Comparison of ENCODE assay signal across 8 cellular contexts in the genomic region with DNA sequence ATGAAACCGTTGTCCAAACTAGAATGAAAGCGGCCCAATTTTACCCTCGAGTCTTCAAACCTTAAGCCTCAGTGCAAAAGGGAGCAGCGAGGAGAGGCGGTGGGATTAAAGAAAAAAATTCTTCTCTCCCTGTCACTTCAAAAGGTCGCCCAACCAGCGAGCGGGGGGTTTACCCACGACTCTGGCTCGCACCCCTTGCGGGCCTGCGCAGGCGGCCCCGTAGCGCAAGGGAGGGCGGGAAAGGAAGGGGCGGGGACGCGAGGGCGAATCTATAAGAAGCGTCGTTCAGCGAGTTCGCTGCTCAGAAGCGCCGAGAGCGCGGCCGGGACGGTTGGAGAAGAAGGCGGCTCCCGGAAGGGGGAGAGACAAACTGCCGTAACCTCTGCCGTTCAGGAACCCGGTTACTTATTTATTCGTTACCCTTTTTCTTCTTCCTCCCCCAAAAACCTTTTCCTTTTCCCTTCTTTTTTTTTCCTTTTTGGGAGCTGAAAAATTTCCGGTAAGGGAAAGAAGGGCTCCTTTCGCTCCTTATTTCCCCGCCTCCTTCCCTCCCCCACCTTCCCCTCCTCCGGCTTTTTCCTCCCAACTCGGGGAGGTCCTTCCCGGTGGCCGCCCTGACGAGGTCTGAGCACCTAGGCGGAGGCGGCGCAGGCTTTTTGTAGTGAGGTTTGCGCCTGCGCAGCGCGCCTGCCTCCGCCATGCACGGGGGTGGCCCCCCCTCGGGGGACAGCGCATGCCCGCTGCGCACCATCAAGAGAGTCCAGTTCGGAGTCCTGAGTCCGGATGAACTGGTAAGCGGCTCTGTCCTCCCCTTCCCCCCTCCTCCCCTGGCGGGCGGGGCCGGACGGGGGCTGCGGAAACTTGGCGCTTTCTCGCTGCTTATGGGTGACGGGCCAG. TPM values are rescaled to one million over a fixed set of nuclear protein-coding genes. Genes with fewer than 3 reads are reported as not detected.
A peak's percentile ranks its signal among the peaks of the same experiment; 100 is the strongest.
DNase-seq lines count a peak whose midpoint lies in the region; ATAC-seq, FAIRE-seq and TF ChIP-seq lines count a peak whose summit lies in the region.

A gene (plus strand): TSS at position 300 of the 897 bp plus-strand sequence.

- ATAC-seq in GM18873 (IDR thresholded peaks at IDR 0.05; ENCODE audit: low FRiP score, unreplicated experiment) (peak; percentile 54), HG03139 (IDR thresholded peaks at IDR 0.05; ENCODE audit: unreplicated experiment) (peak; percentile 50)

- peak; percentile 98 for DNase-seq in ACHN
- DNase-seq in NCI-H2227 (lab: John Stamatoyannopoulos, UW; ENCODE audit: unreplicated experiment) = peak; percentile 95
- peak; percentile 93 for DNase-seq in bronchial epithelial cell (ENCODE audit: low read depth)
- DNase-seq in iPS-NIHi11 (ENCODE audit: low spot score) = peak; percentile 97
- peak; percentile 98 for DNase-seq in smooth muscle cell (lab: John Stamatoyannopoulos, UW; ENCODE audit: unreplicated experiment)

- TF ChIP-seq CTCF in WI38 (IDR thresholded peaks at IDR 0.05; ENCODE audit: low read depth, low read length) (no peak), bronchial epithelial cell (IDR thresholded peaks at IDR 0.05; ENCODE audit: insufficient read depth, low read length, severe bottlenecking) (no peak), smooth muscle cell (IDR thresholded peaks at IDR 0.05; ENCODE audit: borderline replicate concordance, insufficient read depth, poor library complexity, severe bottlenecking) (no peak)

- H3K79me2 ChIP-seq in smooth muscle cell (ENCODE audit: low read depth) = peaks cover 57% of the 10 kb centered on the region

- under 1% methylated on average over 59 of the region's 68 CpGs for WGBS in smooth muscle cell (ENCODE audit: low lambda C conversion rate)

- H3K4me2 ChIP-seq in smooth muscle cell = peak within 1 kb of the TSS; percentile 93

- no peaks in the 10 kb centered on the region for H3K9me3 ChIP-seq in smooth muscle cell (replicated peaks; ENCODE audit: low read depth)

- H3K27ac ChIP-seq in smooth muscle cell (ENCODE audit: low read depth) = peak within 1 kb of the TSS; percentile 100

- H3K4me1 ChIP-seq in smooth muscle cell (ENCODE audit: low read depth) = peaks cover 32% of the 10 kb centered on the region

- H3F3A ChIP-seq in smooth muscle cell (ENCODE audit: low read depth) = peaks cover 7% of the 10 kb centered on the region

- peak within 1 kb of the TSS; percentile 99 for H3K9ac ChIP-seq in smooth muscle cell (ENCODE audit: low read depth)

- no peak for FAIRE-seq in bronchial epithelial cell (lab: Jason Lieb, UNC)

- H3K27me3 ChIP-seq in bronchial epithelial cell (ENCODE audit: control insufficient read depth, insufficient read depth, low read length) (no peaks in the 10 kb centered on the region), smooth muscle cell (ENCODE audit: low read depth) (no peaks in the 10 kb centered on the region)

- in situ Hi-C loops in ACHN (cut with HindIII; ENCODE audit: low pct_ligation_motif_present, low pct_unique_long_range_greater_than_20kb, low sequenced_read_pairs) = no loop called here

- H2AFZ ChIP-seq in smooth muscle cell (ENCODE audit: low read depth) = peak within 1 kb of the TSS; percentile 58

- H4K20me1 ChIP-seq in smooth muscle cell (ENCODE audit: low read depth) = peaks cover 48% of the 10 kb centered on the region

- peaks cover 1% of the 10 kb centered on the region for H3K36me3 ChIP-seq in bronchial epithelial cell (ENCODE audit: control insufficient read depth, insufficient read depth, low read length)
- H3K36me3 ChIP-seq in smooth muscle cell (ENCODE audit: low read depth) = no peaks in the 10 kb centered on the region

- peak within 1 kb of the TSS; percentile 88 for H3K4me3 ChIP-seq in WI38 (ENCODE audit: low read depth, low read length)
- H3K4me3 ChIP-seq in bronchial epithelial cell (ENCODE audit: low read depth, low read length) = peak within 1 kb of the TSS; percentile 79
- peak within 1 kb of the TSS; percentile 73 for H3K4me3 ChIP-seq in smooth muscle cell

RNA-seq across cellular contexts. Expression of the gene that starts here (rescaled TPM):
- total RNA-seq in bronchial epithelial cell (38.4 and 79.6 TPM in 2 replicates), smooth muscle cell (72.0 and 76.0 TPM in 2 replicates)
- 80.2 and 123 TPM in 2 replicates for polyA plus RNA-seq in smooth muscle cell

Comparison
In these comparisons a context has a peak if more than half of its experiments do, and no peak if none do; other contexts are left out.
1. Peak in every context shown above with its lines: DNase-seq, ATAC-seq, H3K4me3 ChIP-seq and H3K27ac ChIP-seq.